ENCODE assay signal across 8 cellular contexts in the genomic region with DNA sequence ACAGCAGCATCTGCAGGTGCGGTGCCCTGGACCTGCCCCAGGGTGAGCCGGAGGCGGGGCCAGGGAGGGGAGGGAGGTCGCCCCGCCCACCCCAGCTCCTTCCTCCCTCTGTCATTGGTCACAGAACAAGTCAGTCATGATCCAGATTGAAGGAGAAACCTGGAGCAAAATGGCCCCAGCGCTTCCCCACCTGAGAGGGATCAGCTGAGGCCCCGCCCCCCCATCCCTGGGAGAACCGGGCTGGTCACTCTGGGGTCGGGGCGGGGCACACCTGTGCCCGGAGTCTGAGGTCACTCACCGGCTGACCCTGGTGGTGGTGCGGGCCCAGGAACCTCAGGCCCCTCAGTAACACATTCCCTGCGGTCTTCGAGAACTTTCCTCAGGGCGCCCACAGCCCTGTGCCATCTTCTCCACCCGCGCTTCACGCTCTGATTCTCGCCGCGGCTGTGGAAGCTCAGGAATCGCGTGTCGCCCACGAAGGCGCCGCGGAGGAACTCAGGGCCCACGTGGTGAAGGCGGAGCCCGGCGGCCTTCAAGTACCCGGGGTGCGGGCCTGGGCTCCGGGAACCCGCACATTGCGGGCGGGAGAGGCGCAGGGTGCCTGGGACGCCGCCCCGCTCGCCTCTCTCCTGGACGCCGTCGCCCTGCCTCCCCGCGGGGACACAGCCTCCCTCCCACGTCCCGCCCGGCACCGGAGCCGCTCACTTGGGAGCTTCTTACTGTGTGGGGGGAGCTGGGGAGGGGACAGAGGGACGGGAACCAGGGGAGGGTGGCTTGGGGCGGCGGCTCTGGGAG. TPM values are rescaled to one million over a fixed set of nuclear protein-coding genes. Genes with fewer than 3 reads are reported as not detected.
A peak's percentile ranks its signal among the peaks of the same experiment; 100 is the strongest.
DNase-seq lines count a peak whose midpoint lies in the region; ATAC-seq, FAIRE-seq and TF ChIP-seq lines count a peak whose summit lies in the region.

No MANE protein-coding gene starts in this region.

- no peaks in the 10 kb centered on the region for H3K36me3 Mint-ChIP-seq in natural killer cell treated with Interleukin-12 subunit alpha and Interleukin-12 subunit beta and Interleukin-15 and Interleukin-18, amount 100 ng/mL, for 72 hours

- peaks cover 31 to 44% of the 10 kb centered on the region in 2 donors for H3K27me3 Mint-ChIP-seq in natural killer cell treated with Interleukin-12 subunit alpha and Interleukin-12 subunit beta and Interleukin-15 and Interleukin-18, amount 100 ng/mL, for 72 hours

- WGBS in stomach, 5 donors: 3 to 10% (median 6%) methylated on average over 8 to 52 of the region's 57 CpGs

- no peaks in the 10 kb centered on the region for H3K36me3 ChIP-seq in colonic mucosa
- no peaks in the 10 kb centered on the region for H3K36me3 ChIP-seq in stomach

- FAIRE-seq in GM12892 (lab: Jason Lieb, UNC): no peak

- intact Hi-C loops in colonic mucosa (cut with DNase I) (no loop called here), stomach (cut with DNase I; ENCODE audit: low total_unique reads) (no loop called here)

- TF ChIP-seq CTCF in colonic mucosa (IDR thresholded peaks at IDR 0.05) (no peak), stomach (IDR thresholded peaks at IDR 0.05) (no peak)

- no peaks in the 10 kb centered on the region for H3K9me3 ChIP-seq in colonic mucosa
- H3K9me3 ChIP-seq in stomach: no peaks in the 10 kb centered on the region

- H3K4me1 Mint-ChIP-seq in natural killer cell treated with Interleukin-12 subunit alpha and Interleukin-12 subunit beta and Interleukin-15 and Interleukin-18, amount 100 ng/mL, for 72 hours (ENCODE audit: low read depth in 2 of 2): peaks cover 3 to 5% of the 10 kb centered on the region in 2 donors

- H3K27ac ChIP-seq in colonic mucosa (no peak overlapping the region), stomach (no peak overlapping the region)

- no peak overlapping the region for H3K27ac Mint-ChIP-seq in natural killer cell treated with Interleukin-12 subunit alpha and Interleukin-12 subunit beta and Interleukin-15 and Interleukin-18, amount 100 ng/mL, for 72 hours

- H3K27me3 ChIP-seq in colonic mucosa: no peaks in the 10 kb centered on the region
- peaks cover 0 to 36% (median 28%) of the 10 kb centered on the region in 3 donors for H3K27me3 ChIP-seq in stomach

- peak overlapping the region; percentile 75 for H3K4me3 Mint-ChIP-seq in natural killer cell treated with Interleukin-12 subunit alpha and Interleukin-12 subunit beta and Interleukin-15 and Interleukin-18, amount 100 ng/mL, for 72 hours

- H3K9me3 Mint-ChIP-seq in natural killer cell treated with Interleukin-12 subunit alpha and Interleukin-12 subunit beta and Interleukin-15 and Interleukin-18, amount 100 ng/mL, for 72 hours: no peaks in the 10 kb centered on the region

- ATAC-seq in natural killer cell treated with Interleukin-12 subunit alpha and Interleukin-12 subunit beta and Interleukin-15 and Interleukin-18, amount 100 ng/mL, for 72 hours: peak; percentile 71 to 83
- ATAC-seq in HG03196 (IDR thresholded peaks at IDR 0.05; ENCODE audit: unreplicated experiment) (no peak), GM18909 (IDR thresholded peaks at IDR 0.05; ENCODE audit: poor library complexity, unreplicated experiment) (no peak)

- H3K4me1 ChIP-seq in colonic mucosa: no peaks in the 10 kb centered on the region
- H3K4me1 ChIP-seq in stomach: peaks cover 8 to 16% (median 11%) of the 10 kb centered on the region in 4 donors

- TF ChIP-seq POLR2A in GM12892 (IDR thresholded peaks at IDR 0.05; ENCODE audit: low read depth, low read length) (no peak), stomach (IDR thresholded peaks at IDR 0.05) (no peak)

- TF ChIP-seq EP300 in stomach (IDR thresholded peaks at IDR 0.05): no peak

- no peak overlapping the region for H3K9ac ChIP-seq in colonic mucosa (ENCODE audit: low read depth in 2 of 2, low read length in 2 of 2)

- peak; percentile 34 for DNase-seq in GM12892 (ENCODE audit: insufficient read length)
- peak; percentile 32 to 50 (median 44) for DNase-seq in activated CD4-positive, CD25-positive, alpha-beta regulatory T cell (lab: John Stamatoyannopoulos, UW)
- peak; percentile 87 for DNase-seq in colonic mucosa
- DNase-seq in natural killer cell treated with Interleukin-12 subunit alpha and Interleukin-12 subunit beta and Interleukin-15 and Interleukin-18, amount 100 ng/mL, for 72 hours (ENCODE audit: low spot score): peak; percentile 65
- DNase-seq in stomach: peak; percentile 61
- DNase-seq in OCI-M2 (lab: John Stamatoyannopoulos, UW; ENCODE audit: unreplicated experiment): no peak

- H3K4me3 ChIP-seq in colonic mucosa (peak overlapping the region; percentile 49), stomach (peak overlapping the region; percentile 34 to 50 (median 48))

RNA-seq across cellular contexts. Expression of a gene that starts 36.4 kb away (rescaled TPM):
- 671 TPM for polyA plus RNA-seq in GM12892 (2012; ENCODE audit: missing spikeins)
- 1,000 to 10,000 TPM in 1 of 2 donors, 100 to 1,000 TPM in 1; 576 to 1,321 TPM for total RNA-seq in colonic mucosa
- 1,000 to 10,000 TPM; 1,205 to 1,894 TPM for total RNA-seq in natural killer cell treated with Interleukin-12 subunit alpha and Interleukin-12 subunit beta and Interleukin-15 and Interleukin-18, amount 100 ng/mL, for 72 hours
- total RNA-seq in stomach: 100 to 1,000 TPM; 170 to 500 (median 237) TPM
- polyA plus RNA-seq in stomach: 100 to 1,000 TPM in 2 of 3 donors, 10 to 100 TPM in 1; 92.7 to 295 (median 133) TPM

RNA-seq across cellular contexts. Expression of a gene that starts 48.7 kb away (rescaled TPM):
- 4,038 TPM for polyA plus RNA-seq in GM12892 (2012; ENCODE audit: missing spikeins)
- total RNA-seq in colonic mucosa (1,000 to 10,000 TPM; 1,153 to 3,111 TPM), stomach (1,000 to 10,000 TPM in 3 of 5 donors, 100 to 1,000 TPM in 2; 134 to 1,907 (median 1,119) TPM)
- 1,000 to 10,000 TPM; 3,852 to 7,384 TPM for total RNA-seq in natural killer cell treated with Interleukin-12 subunit alpha and Interleukin-12 subunit beta and Interleukin-15 and Interleukin-18, amount 100 ng/mL, for 72 hours
- 100 to 1,000 TPM; 302 to 830 (median 436) TPM for polyA plus RNA-seq in stomach

Comparison
In these comparisons a context has a peak if more than half of its experiments do, and no peak if none do; other contexts are left out.
1. ATAC-seq: peak in natural killer cell treated with Interleukin-12 subunit alpha and Interleukin-12 subunit beta and Interleukin-15 and Interleukin-18, amount 100 ng/mL, for 72 hours (2 of 2); none in HG03196 (single experiment) and GM18909 (single experiment).